8 cellular contexts compared by ENCODE assay signal in the genomic region with DNA sequence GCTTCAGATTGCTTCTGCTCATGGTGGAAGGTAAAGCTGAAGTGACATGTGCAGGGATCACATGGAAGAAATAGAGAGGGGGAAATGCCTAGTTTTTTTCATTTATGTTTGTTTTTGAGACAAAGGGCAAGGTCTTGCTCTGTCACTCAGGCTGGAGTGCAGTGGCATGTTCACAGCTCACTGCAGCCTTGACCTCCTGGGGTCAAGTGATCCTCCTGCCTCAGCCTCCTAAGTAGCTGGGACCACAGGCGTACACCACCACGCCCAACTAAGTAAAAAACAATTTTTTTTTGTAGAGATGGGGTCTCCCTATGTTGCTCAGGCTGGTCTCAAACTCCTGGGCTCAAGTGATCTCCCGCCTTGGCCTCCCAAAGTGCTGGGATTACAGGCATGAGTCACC. TPM values are rescaled to one million over a fixed set of nuclear protein-coding genes. Genes with fewer than 3 reads are reported as not detected.
"Had no signal": no experiment of that assay in that cellular context is flagged by ENCODE, and none has a peak within 500 bp of the region (broad histone marks: within the 10 kb centered on the region; RNA-seq: fewer than 3 reads in every experiment).

No MANE protein-coding gene starts in this region.

RNA-seq across cellular contexts. Expression of a gene that starts 19.6 kb away (rescaled TPM):
- total RNA-seq: activated naive CD4-positive, alpha-beta T cell treated with anti-CD3 and anti-CD28 coated beads for 36 hours; activated naive CD8-positive, alpha-beta T cell treated with anti-CD3 and anti-CD28 coated beads for 36 hours; activated T-cell treated with anti-CD3 and anti-CD28 coated beads, Interleukin-2, amount 50 U/mL, for 4 hours; activated T-helper 1 cell treated with anti-CD3 and anti-CD28 coated beads, Interleukin-12 subunit alpha, Interleukin-12 subunit beta, Interleukin-2, Interleukin-4 antibody, amounts not matched to agents 30 ng/mL and 10 ng/mL and 1 ng/mL, durations not matched to agents 14 hours and 24 hours and 36 hours; activated T-helper 17 cell treated with anti-CD3 and anti-CD28 coated beads, Interleukin-2, amount 50 U/mL, for 72 hours; bronchial epithelial cell; cardiac muscle cell; chondrocyte had no signal
